Comparison of ENCODE assay signal across 23 cellular contexts in the genomic region with DNA sequence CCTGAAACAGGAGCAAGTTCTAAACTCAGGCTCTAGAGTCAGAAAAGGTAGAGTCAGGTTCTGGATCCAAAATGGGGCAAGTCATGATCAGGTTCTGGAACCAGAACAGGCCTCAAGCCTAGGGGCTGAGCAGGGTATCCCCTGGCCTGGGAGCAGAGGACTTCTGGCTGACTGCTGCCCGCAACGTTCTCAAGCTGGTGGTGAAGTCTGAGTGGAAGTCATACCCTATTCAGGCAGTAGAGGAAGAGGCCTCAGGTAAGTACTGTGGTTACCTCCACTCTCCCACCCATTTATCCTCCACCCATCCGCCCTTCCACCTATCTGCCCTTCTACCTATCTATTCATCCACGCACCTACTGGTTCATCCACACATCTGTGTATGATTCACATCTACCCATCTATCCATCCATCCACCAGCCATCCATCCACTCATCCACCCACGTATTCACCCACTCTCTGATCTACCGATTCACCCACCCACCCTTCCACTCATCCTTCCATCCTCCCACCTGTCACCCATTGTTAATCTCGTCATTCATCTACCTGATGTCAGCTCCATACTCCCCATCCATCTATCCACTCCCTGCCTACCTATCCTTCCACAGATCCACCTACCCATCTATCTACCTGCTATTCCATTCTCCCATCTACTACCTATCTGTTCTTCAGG.
"Had no signal": no experiment of that assay in that cellular context is flagged by ENCODE, and none has a peak within 500 bp of the region (broad histone marks: within the 10 kb centered on the region; RNA-seq: fewer than 3 reads in every experiment).

No MANE protein-coding gene starts in this region.

- H3K4me1 ChIP-seq: SJSA1 had no signal

- H3K27me3 Mint-ChIP-seq: IgD-negative memory B cell had no signal

- H3K4me3 ChIP-seq: SJSA1, SK-N-MC had no signal

- DNase-seq: KBM-7, NCI-H1092, NCI-H1105 treated with DMSO at 0.1 percent for 48 hours, NCI-H1417 treated with DMSO at 0.1 percent for 48 hours, NCI-H146, NCI-H1694 treated with DMSO at 0.1 percent for 48 hours, NCI-H1930, NCI-H2081, NCI-H2107, NCI-H2171, NCI-H226, NCI-H446, NCI-H510A, NCI-H524 treated with DMSO at 0.1 percent for 48 hours, NCI-H69, NCI-H774, Right ventricle myocardium superior, RPMI8226, SIG-M5 had no signal

- H3K4me3 Mint-ChIP-seq: IgD-negative memory B cell had no signal

- ATAC-seq: HepG2 had no signal

- H3K4me1 Mint-ChIP-seq: IgD-negative memory B cell had no signal

- H3K27ac ChIP-seq: SJSA1, SK-N-MC had no signal

- H3K9me3 ChIP-seq: SJSA1 had no signal

- H3K27ac Mint-ChIP-seq: IgD-negative memory B cell had no signal

- H3K27me3 ChIP-seq: SJSA1 had no signal

- H3K36me3 ChIP-seq: SJSA1 had no signal

- H3K9me3 Mint-ChIP-seq: IgD-negative memory B cell had no signal

- H3K36me3 Mint-ChIP-seq: IgD-negative memory B cell had no signal
